2 cellular contexts compared by ENCODE assay signal in the genomic region with DNA sequence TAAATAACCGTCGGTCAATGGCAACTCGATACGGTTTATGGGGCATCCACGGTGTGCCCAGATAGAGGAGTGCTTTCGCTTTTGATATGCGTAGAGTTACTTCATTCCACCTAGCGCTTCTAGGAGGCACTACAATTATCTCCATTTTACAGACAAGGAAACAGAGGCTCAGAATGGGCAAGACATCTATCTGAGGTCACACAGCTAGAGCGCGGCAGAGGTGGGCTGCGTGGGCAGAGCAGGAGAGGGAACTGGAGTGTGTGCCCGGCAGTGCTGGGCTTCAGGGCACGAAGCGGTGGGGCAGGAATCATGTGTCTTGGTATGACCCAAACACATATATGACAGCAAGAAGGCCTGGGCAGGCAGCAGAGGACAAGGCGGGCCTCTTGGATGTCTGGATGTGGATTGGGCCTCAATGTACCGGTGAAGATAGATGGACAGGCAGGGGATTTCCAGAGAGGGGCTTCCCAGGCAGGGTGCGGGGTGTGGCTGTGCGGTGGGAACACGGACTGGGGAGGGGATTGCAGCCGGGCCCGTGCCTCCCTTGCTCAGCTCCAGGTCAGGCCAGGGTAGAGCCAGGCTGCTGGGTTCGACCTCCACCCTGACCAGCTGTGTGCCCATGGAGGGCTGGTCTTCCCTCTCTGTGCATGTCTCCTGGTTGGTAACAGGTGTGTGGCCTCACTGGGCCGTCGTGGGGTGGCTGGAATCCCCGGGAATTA.
TF ChIP-seq lines count a peak whose summit lies in the region.

No MANE protein-coding gene starts in this region.

TF ChIP-seq in HCT116, 20 proteins besides CTCF, POLR2A, EP300 and RAD21:
- TF ChIP-seq YY1 (IDR thresholded peaks at IDR 0.05; ENCODE audit: extremely low read depth, insufficient replicate concordance, low read depth, low read length): no peak
- TF ChIP-seq, protein P1, sequence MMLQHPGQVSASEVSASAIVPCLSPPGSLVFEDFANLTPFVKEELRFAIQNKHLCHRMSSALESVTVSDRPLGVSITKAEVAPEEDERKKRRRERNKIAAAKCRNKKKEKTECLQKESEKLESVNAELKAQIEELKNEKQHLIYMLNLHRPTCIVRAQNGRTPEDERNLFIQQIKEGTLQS (IDR thresholded peaks at IDR 0.05): no peak
- TF ChIP-seq ZNF274 (IDR thresholded peaks at IDR 0.05; ENCODE audit: low read depth, low read length): no peak
- TF ChIP-seq SRF (IDR thresholded peaks at IDR 0.05; ENCODE audit: low read depth): no peak
- no peak for TF ChIP-seq SP1 (IDR thresholded peaks at IDR 0.05; ENCODE audit: low read depth)
- TF ChIP-seq CEBPB (IDR thresholded peaks at IDR 0.05; ENCODE audit: low read depth): no peak

TF ChIP-seq in GM12878, 131 proteins besides CTCF, POLR2A, EP300 and RAD21 (continues in another document):
- TF ChIP-seq, protein P2, sequence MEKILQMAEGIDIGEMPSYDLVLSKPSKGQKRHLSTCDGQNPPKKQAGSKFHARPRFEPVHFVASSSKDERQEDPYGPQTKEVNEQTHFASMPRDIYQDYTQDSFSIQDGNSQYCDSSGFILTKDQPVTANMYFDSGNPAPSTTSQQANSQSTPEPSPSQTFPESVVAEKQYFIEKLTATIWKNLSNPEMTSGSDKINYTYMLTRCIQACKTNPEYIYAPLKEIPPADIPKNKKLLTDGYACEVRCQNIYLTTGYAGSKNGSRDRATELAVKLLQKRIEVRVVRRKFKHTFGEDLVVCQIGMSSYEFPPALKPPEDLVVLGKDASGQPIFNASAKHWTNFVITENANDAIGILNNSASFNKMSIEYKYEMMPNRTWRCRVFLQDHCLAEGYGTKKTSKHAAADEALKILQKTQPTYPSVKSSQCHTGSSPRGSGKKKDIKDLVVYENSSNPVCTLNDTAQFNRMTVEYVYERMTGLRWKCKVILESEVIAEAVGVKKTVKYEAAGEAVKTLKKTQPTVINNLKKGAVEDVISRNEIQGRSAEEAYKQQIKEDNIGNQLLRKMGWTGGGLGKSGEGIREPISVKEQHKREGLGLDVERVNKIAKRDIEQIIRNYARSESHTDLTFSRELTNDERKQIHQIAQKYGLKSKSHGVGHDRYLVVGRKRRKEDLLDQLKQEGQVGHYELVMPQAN (conservative IDR thresholded peaks at IDR 0.05): 0 out of 2 replicates have a peak, but pooled peaks have one; percentile 33
- TF ChIP-seq ASH2L (IDR thresholded peaks at IDR 0.05; ENCODE audit: borderline replicate concordance, low read depth) (0 out of 2 replicates have a peak, but pooled peaks have one; percentile 39), SP1 (IDR thresholded peaks at IDR 0.05; ENCODE audit: low read depth, low read length) (peak; percentile 4), NR2C1 (IDR thresholded peaks at IDR 0.05) (no peak), SPI1 (IDR thresholded peaks at IDR 0.05; ENCODE audit: borderline replicate concordance, insufficient read depth, low read depth, low read length) (no peak), SMARCA5 (IDR thresholded peaks at IDR 0.05) (peak; percentile 100), ATF7 (IDR thresholded peaks at IDR 0.05; ENCODE audit: low read depth) (peak; percentile 25; the same call in 1 of the 2 replicates), SMAD1 (IDR thresholded peaks at IDR 0.05; ENCODE audit: low read depth, partially characterized antibody) (peak; percentile 6), RCOR1 (conservative IDR thresholded peaks at IDR 0.05; ENCODE audit: low read depth, low read length) (0 out of 2 replicates have a peak, but pooled peaks have one; percentile 60), ETV6 (conservative IDR thresholded peaks at IDR 0.05 in 1 of 2, IDR thresholded peaks at IDR 0.05 in 1 of 2; ENCODE audit: borderline replicate concordance in 1 of 2, low read depth in 1 of 2) (no peak), SREBF1 (IDR thresholded peaks at IDR 0.05; ENCODE audit: low read length) (no peak), IRF4 (IDR thresholded peaks at IDR 0.05; ENCODE audit: low read depth, low read length) (peak; percentile 50; the same call in 1 of the 2 replicates), RELA (IDR thresholded peaks at IDR 0.05; ENCODE audit: borderline replicate concordance, partially characterized antibody) (peak; percentile 97), LARP7 (IDR thresholded peaks at IDR 0.05) (peak; percentile 11; the same call in 1 of the 2 replicates), TAF1 (IDR thresholded peaks at IDR 0.05; ENCODE audit: borderline replicate concordance, low read depth, low read length) (0 out of 2 replicates have a peak, but pooled peaks have one; percentile 37), MEF2A (IDR thresholded peaks at IDR 0.05; ENCODE audit: insufficient read depth, low read depth, low read length) (0 out of 2 replicates have a peak, but pooled peaks have one; percentile 29), ZNF217 (IDR thresholded peaks at IDR 0.05) (peak; percentile 93; the same call in 1 of the 2 replicates), POLR2AphosphoS5 (IDR thresholded peaks at IDR 0.05; ENCODE audit: low read length) (peak; percentile 69), NBN (IDR thresholded peaks at IDR 0.05) (peak; percentile 80), PAX5 (IDR thresholded peaks at IDR 0.05; ENCODE audit: borderline replicate concordance, low read depth, low read length) (0 out of 2 replicates have a peak, but pooled peaks have one; percentile 6), TCF3 (IDR thresholded peaks at IDR 0.05; ENCODE audit: borderline replicate concordance, insufficient read depth, low read depth, low read length) (0 out of 2 replicates have a peak, but pooled peaks have one; percentile 67), DPF2 (IDR thresholded peaks at IDR 0.05) (peak; percentile 77; the same call in 1 of the 2 replicates), MXI1 (IDR thresholded peaks at IDR 0.05; ENCODE audit: low read depth, low read length) (no peak), ZZZ3 (IDR thresholded peaks at IDR 0.05; ENCODE audit: control insufficient read depth, insufficient read length, low read depth) (no peak), CHD2 (IDR thresholded peaks at IDR 0.05; ENCODE audit: borderline replicate concordance, low read depth, low read length) (no peak), BHLHE40 (IDR thresholded peaks at IDR 0.05; ENCODE audit: borderline replicate concordance in 1 of 2, low read depth in 2 of 2, low read length in 1 of 2) (peak in 1 of 2 experiments; percentile 83; a peak in 3 of 4 replicates)
- TF ChIP-seq, protein P3, sequence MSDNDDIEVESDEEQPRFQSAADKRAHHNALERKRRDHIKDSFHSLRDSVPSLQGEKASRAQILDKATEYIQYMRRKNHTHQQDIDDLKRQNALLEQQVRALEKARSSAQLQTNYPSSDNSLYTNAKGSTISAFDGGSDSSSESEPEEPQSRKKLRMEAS (IDR thresholded peaks at IDR 0.05; ENCODE audit: low read depth, low read length): no peak; the same call in 1 of the 2 replicates
- TF ChIP-seq, protein P4, sequence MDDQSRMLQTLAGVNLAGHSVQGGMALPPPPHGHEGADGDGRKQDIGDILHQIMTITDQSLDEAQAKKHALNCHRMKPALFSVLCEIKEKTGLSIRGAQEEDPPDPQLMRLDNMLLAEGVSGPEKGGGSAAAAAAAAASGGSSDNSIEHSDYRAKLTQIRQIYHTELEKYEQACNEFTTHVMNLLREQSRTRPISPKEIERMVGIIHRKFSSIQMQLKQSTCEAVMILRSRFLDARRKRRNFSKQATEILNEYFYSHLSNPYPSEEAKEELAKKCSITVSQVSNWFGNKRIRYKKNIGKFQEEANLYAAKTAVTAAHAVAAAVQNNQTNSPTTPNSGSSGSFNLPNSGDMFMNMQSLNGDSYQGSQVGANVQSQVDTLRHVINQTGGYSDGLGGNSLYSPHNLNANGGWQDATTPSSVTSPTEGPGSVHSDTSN (IDR thresholded peaks at IDR 0.05; ENCODE audit: insufficient replicate concordance, low read depth, low read length): peak; percentile 89
- TF ChIP-seq, protein P5, sequence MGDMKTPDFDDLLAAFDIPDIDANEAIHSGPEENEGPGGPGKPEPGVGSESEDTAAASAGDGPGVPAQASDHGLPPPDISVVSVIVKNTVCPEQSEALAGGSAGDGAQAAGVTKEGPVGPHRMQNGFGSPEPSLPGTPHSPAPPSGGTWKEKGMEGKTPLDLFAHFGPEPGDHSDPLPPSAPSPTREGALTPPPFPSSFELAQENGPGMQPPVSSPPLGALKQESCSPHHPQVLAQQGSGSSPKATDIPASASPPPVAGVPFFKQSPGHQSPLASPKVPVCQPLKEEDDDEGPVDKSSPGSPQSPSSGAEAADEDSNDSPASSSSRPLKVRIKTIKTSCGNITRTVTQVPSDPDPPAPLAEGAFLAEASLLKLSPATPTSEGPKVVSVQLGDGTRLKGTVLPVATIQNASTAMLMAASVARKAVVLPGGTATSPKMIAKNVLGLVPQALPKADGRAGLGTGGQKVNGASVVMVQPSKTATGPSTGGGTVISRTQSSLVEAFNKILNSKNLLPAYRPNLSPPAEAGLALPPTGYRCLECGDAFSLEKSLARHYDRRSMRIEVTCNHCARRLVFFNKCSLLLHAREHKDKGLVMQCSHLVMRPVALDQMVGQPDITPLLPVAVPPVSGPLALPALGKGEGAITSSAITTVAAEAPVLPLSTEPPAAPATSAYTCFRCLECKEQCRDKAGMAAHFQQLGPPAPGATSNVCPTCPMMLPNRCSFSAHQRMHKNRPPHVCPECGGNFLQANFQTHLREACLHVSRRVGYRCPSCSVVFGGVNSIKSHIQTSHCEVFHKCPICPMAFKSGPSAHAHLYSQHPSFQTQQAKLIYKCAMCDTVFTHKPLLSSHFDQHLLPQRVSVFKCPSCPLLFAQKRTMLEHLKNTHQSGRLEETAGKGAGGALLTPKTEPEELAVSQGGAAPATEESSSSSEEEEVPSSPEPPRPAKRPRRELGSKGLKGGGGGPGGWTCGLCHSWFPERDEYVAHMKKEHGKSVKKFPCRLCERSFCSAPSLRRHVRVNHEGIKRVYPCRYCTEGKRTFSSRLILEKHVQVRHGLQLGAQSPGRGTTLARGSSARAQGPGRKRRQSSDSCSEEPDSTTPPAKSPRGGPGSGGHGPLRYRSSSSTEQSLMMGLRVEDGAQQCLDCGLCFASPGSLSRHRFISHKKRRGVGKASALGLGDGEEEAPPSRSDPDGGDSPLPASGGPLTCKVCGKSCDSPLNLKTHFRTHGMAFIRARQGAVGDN (IDR thresholded peaks at IDR 0.05): no peak
- TF ChIP-seq, protein P6, sequence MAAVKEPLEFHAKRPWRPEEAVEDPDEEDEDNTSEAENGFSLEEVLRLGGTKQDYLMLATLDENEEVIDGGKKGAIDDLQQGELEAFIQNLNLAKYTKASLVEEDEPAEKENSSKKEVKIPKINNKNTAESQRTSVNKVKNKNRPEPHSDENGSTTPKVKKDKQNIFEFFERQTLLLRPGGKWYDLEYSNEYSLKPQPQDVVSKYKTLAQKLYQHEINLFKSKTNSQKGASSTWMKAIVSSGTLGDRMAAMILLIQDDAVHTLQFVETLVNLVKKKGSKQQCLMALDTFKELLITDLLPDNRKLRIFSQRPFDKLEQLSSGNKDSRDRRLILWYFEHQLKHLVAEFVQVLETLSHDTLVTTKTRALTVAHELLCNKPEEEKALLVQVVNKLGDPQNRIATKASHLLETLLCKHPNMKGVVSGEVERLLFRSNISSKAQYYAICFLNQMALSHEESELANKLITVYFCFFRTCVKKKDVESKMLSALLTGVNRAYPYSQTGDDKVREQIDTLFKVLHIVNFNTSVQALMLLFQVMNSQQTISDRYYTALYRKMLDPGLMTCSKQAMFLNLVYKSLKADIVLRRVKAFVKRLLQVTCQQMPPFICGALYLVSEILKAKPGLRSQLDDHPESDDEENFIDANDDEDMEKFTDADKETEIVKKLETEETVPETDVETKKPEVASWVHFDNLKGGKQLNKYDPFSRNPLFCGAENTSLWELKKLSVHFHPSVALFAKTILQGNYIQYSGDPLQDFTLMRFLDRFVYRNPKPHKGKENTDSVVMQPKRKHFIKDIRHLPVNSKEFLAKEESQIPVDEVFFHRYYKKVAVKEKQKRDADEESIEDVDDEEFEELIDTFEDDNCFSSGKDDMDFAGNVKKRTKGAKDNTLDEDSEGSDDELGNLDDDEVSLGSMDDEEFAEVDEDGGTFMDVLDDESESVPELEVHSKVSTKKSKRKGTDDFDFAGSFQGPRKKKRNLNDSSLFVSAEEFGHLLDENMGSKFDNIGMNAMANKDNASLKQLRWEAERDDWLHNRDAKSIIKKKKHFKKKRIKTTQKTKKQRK (IDR thresholded peaks at IDR 0.05; ENCODE audit: low read depth, low read length): no peak
- TF ChIP-seq, protein P7, sequence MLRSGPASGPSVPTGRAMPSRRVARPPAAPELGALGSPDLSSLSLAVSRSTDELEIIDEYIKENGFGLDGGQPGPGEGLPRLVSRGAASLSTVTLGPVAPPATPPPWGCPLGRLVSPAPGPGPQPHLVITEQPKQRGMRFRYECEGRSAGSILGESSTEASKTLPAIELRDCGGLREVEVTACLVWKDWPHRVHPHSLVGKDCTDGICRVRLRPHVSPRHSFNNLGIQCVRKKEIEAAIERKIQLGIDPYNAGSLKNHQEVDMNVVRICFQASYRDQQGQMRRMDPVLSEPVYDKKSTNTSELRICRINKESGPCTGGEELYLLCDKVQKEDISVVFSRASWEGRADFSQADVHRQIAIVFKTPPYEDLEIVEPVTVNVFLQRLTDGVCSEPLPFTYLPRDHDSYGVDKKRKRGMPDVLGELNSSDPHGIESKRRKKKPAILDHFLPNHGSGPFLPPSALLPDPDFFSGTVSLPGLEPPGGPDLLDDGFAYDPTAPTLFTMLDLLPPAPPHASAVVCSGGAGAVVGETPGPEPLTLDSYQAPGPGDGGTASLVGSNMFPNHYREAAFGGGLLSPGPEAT (IDR thresholded peaks at IDR 0.05; ENCODE audit: low read depth): peak; percentile 95
- TF ChIP-seq, protein P8, sequence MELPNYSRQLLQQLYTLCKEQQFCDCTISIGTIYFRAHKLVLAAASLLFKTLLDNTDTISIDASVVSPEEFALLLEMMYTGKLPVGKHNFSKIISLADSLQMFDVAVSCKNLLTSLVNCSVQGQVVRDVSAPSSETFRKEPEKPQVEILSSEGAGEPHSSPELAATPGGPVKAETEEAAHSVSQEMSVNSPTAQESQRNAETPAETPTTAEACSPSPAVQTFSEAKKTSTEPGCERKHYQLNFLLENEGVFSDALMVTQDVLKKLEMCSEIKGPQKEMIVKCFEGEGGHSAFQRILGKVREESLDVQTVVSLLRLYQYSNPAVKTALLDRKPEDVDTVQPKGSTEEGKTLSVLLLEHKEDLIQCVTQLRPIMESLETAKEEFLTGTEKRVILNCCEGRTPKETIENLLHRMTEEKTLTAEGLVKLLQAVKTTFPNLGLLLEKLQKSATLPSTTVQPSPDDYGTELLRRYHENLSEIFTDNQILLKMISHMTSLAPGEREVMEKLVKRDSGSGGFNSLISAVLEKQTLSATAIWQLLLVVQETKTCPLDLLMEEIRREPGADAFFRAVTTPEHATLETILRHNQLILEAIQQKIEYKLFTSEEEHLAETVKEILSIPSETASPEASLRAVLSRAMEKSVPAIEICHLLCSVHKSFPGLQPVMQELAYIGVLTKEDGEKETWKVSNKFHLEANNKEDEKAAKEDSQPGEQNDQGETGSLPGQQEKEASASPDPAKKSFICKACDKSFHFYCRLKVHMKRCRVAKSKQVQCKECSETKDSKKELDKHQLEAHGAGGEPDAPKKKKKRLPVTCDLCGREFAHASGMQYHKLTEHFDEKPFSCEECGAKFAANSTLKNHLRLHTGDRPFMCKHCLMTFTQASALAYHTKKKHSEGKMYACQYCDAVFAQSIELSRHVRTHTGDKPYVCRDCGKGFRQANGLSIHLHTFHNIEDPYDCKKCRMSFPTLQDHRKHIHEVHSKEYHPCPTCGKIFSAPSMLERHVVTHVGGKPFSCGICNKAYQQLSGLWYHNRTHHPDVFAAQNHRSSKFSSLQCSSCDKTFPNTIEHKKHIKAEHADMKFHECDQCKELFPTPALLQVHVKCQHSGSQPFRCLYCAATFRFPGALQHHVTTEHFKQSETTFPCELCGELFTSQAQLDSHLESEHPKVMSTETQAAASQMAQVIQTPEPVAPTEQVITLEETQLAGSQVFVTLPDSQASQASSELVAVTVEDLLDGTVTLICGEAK (IDR thresholded peaks at IDR 0.05; ENCODE audit: borderline replicate concordance): 0 out of 2 replicates have a peak, but pooled peaks have one; percentile 11
